ENCODE assay signal across 8 cellular contexts in genomic region chr17:82053130-82053529, GRCh38. TPM values are rescaled to one million over a fixed set of nuclear protein-coding genes. Genes with fewer than 3 reads are reported as not detected.
DNase-seq lines count a peak whose midpoint lies in the region; ATAC-seq and TF ChIP-seq lines count a peak whose summit lies in the region.

No MANE protein-coding gene starts in this region.

- intact Hi-C loops in activated T-helper 2 cell treated with anti-CD3 and anti-CD28 coated beads, Interferon-gamma antibody, Interleukin-2, Interleukin-4, amounts not matched to agents 10 μg/mL and 5 μg/mL and 100 μg/mL, durations not matched to agents 14 hours and 24 hours and 36 hours (cut with micrococcal nuclease), result no loop called here

- H3K9me3 ChIP-seq in iPS-20b (ENCODE audit: insufficient read depth, low read depth, low read length), result no peaks in the 10 kb centered on the region
- H3K9me3 ChIP-seq in thoracic aorta, result no peaks in the 10 kb centered on the region

- H3K4me3 ChIP-seq in iPS-20b (ENCODE audit: low read length) (peak overlapping the region; percentile 84; the same call in 1 of the 2 replicates), thoracic aorta (peak overlapping the region; percentile 82)

- H3K27me3 ChIP-seq in iPS-20b (ENCODE audit: insufficient read depth, low read length), result no peaks in the 10 kb centered on the region
- no peaks in the 10 kb centered on the region for H3K27me3 ChIP-seq in thoracic aorta (replicated peaks; ENCODE audit: insufficient read depth)

- H3K4me3 Mint-ChIP-seq in activated naive CD4-positive, alpha-beta T cell treated with anti-CD3 and anti-CD28 coated beads, Interleukin-2, amount 50 U/mL, for 24 hours, result peak overlapping the region; percentile 81
- peak overlapping the region; percentile 76 for H3K4me3 Mint-ChIP-seq in activated T-helper 2 cell treated with anti-CD3 and anti-CD28 coated beads, Interferon-gamma antibody, Interleukin-2, Interleukin-4, amounts not matched to agents 10 μg/mL and 5 μg/mL and 100 μg/mL, durations not matched to agents 14 hours and 24 hours and 36 hours (ENCODE audit: low read depth)

- no peaks in the 10 kb centered on the region for H3K36me3 Mint-ChIP-seq in activated naive CD4-positive, alpha-beta T cell treated with anti-CD3 and anti-CD28 coated beads, Interleukin-2, amount 50 U/mL, for 24 hours
- H3K36me3 Mint-ChIP-seq in activated T-helper 2 cell treated with anti-CD3 and anti-CD28 coated beads, Interferon-gamma antibody, Interleukin-2, Interleukin-4, amounts not matched to agents 10 μg/mL and 5 μg/mL and 100 μg/mL, durations not matched to agents 14 hours and 24 hours and 36 hours (ENCODE audit: low read depth), result peaks cover 15% of the 10 kb centered on the region

- H3K27ac ChIP-seq in iPS-20b (ENCODE audit: low read length) (no peak overlapping the region), thoracic aorta (no peak overlapping the region), caudate nucleus (ENCODE audit: low read depth, low read length) (no peak overlapping the region)

- peaks cover 46% of the 10 kb centered on the region for H3K36me3 ChIP-seq in iPS-20b (ENCODE audit: insufficient read depth, low read depth, low read length)
- peaks cover 48% of the 10 kb centered on the region for H3K36me3 ChIP-seq in thoracic aorta

- H3K4me1 Mint-ChIP-seq in activated naive CD4-positive, alpha-beta T cell treated with anti-CD3 and anti-CD28 coated beads, Interleukin-2, amount 50 U/mL, for 24 hours, result peaks cover 14% of the 10 kb centered on the region
- H3K4me1 Mint-ChIP-seq in activated T-helper 2 cell treated with anti-CD3 and anti-CD28 coated beads, Interferon-gamma antibody, Interleukin-2, Interleukin-4, amounts not matched to agents 10 μg/mL and 5 μg/mL and 100 μg/mL, durations not matched to agents 14 hours and 24 hours and 36 hours (ENCODE audit: low read depth), result peaks cover 3% of the 10 kb centered on the region

- H3K27ac Mint-ChIP-seq in activated naive CD4-positive, alpha-beta T cell treated with anti-CD3 and anti-CD28 coated beads, Interleukin-2, amount 50 U/mL, for 24 hours, result no peak overlapping the region
- no peak overlapping the region for H3K27ac Mint-ChIP-seq in activated T-helper 2 cell treated with anti-CD3 and anti-CD28 coated beads, Interferon-gamma antibody, Interleukin-2, Interleukin-4, amounts not matched to agents 10 μg/mL and 5 μg/mL and 100 μg/mL, durations not matched to agents 14 hours and 24 hours and 36 hours

- H3K9ac ChIP-seq in iPS-20b (ENCODE audit: low read depth, low read length), result no peak overlapping the region

- H3K9me3 Mint-ChIP-seq in activated naive CD4-positive, alpha-beta T cell treated with anti-CD3 and anti-CD28 coated beads, Interleukin-2, amount 50 U/mL, for 24 hours, result no peaks in the 10 kb centered on the region
- H3K9me3 Mint-ChIP-seq in activated T-helper 2 cell treated with anti-CD3 and anti-CD28 coated beads, Interferon-gamma antibody, Interleukin-2, Interleukin-4, amounts not matched to agents 10 μg/mL and 5 μg/mL and 100 μg/mL, durations not matched to agents 14 hours and 24 hours and 36 hours, result no peaks in the 10 kb centered on the region

- TF ChIP-seq CTCF in thoracic aorta (IDR thresholded peaks at IDR 0.05), result no peak

- no peaks in the 10 kb centered on the region for H3K27me3 Mint-ChIP-seq in activated naive CD4-positive, alpha-beta T cell treated with anti-CD3 and anti-CD28 coated beads, Interleukin-2, amount 50 U/mL, for 24 hours
- no peaks in the 10 kb centered on the region for H3K27me3 Mint-ChIP-seq in activated T-helper 2 cell treated with anti-CD3 and anti-CD28 coated beads, Interferon-gamma antibody, Interleukin-2, Interleukin-4, amounts not matched to agents 10 μg/mL and 5 μg/mL and 100 μg/mL, durations not matched to agents 14 hours and 24 hours and 36 hours (ENCODE audit: low read depth)

- ATAC-seq in thoracic aorta (ENCODE audit: insufficient number of reproducible peaks, low FRiP score, low read depth) (no peak), GM18870 (IDR thresholded peaks at IDR 0.05; ENCODE audit: unreplicated experiment) (no peak)

- H3K4me1 ChIP-seq in iPS-20b (ENCODE audit: insufficient read depth, low read length) (no peaks in the 10 kb centered on the region), thoracic aorta (ENCODE audit: control insufficient read depth in 1 of 2, low read depth in 2 of 2) (peaks cover 9 to 38% of the 10 kb centered on the region in 2 donors)

- DNase-seq in activated naive CD4-positive, alpha-beta T cell treated with anti-CD3 and anti-CD28 coated beads, Interleukin-2, amount 50 U/mL, for 16 hours, result no peak
- no peak for DNase-seq in activated T-helper 2 cell treated with anti-CD3 and anti-CD28 coated beads, Interferon-gamma antibody, Interleukin-2, Interleukin-4, amounts not matched to agents 10 μg/mL and 5 μg/mL and 100 μg/mL, durations not matched to agents 14 hours and 24 hours and 36 hours (ENCODE audit: low spot score)
- DNase-seq in thoracic aorta (ENCODE audit: low spot score), result no peak
- no peak for DNase-seq in caudate nucleus (lab: John Stamatoyannopoulos, UW)
- no peak for DNase-seq in hippocampal formation (lab: John Stamatoyannopoulos, UW)

RNA-seq across cellular contexts. Expression of gene GPS1, which starts 1.4 kb away (rescaled TPM):
- total RNA-seq in activated T-helper 2 cell treated with anti-CD3 and anti-CD28 coated beads, Interferon-gamma antibody, Interleukin-2, Interleukin-4, amounts not matched to agents 10 μg/mL and 5 μg/mL and 100 μg/mL, durations not matched to agents 14 hours and 24 hours and 36 hours, result 103 TPM in 2 replicates
- total RNA-seq in thoracic aorta, result 10 to 100 TPM; 43.2 to 91.9 TPM

RNA-seq across cellular contexts. Expression of gene RFNG, which starts 1.5 kb away (rescaled TPM):
- 21.8 and 21.9 TPM in 2 replicates for total RNA-seq in activated T-helper 2 cell treated with anti-CD3 and anti-CD28 coated beads, Interferon-gamma antibody, Interleukin-2, Interleukin-4, amounts not matched to agents 10 μg/mL and 5 μg/mL and 100 μg/mL, durations not matched to agents 14 hours and 24 hours and 36 hours
- total RNA-seq in thoracic aorta, result 10 to 100 TPM; 39.9 to 45.3 TPM

RNA-seq across cellular contexts. Expression of gene DUS1L, which starts 12.5 kb away (rescaled TPM):
- total RNA-seq in activated T-helper 2 cell treated with anti-CD3 and anti-CD28 coated beads, Interferon-gamma antibody, Interleukin-2, Interleukin-4, amounts not matched to agents 10 μg/mL and 5 μg/mL and 100 μg/mL, durations not matched to agents 14 hours and 24 hours and 36 hours, result 154 and 179 TPM in 2 replicates
- total RNA-seq in thoracic aorta, result 10 to 100 TPM; 77.3 to 88.9 TPM

RNA-seq across cellular contexts. Expression of gene DCXR, which starts 15.6 kb away (rescaled TPM):
- total RNA-seq in activated T-helper 2 cell treated with anti-CD3 and anti-CD28 coated beads, Interferon-gamma antibody, Interleukin-2, Interleukin-4, amounts not matched to agents 10 μg/mL and 5 μg/mL and 100 μg/mL, durations not matched to agents 14 hours and 24 hours and 36 hours, result 138 and 145 TPM in 2 replicates
- total RNA-seq in thoracic aorta, result 10 to 100 TPM; 33.9 to 87.1 TPM

RNA-seq across cellular contexts. Expression of gene RAC3, which starts 21.7 kb away (rescaled TPM):
- 15.4 and 18.4 TPM in 2 replicates for total RNA-seq in activated T-helper 2 cell treated with anti-CD3 and anti-CD28 coated beads, Interferon-gamma antibody, Interleukin-2, Interleukin-4, amounts not matched to agents 10 μg/mL and 5 μg/mL and 100 μg/mL, durations not matched to agents 14 hours and 24 hours and 36 hours
- total RNA-seq in thoracic aorta, result 1 to 10 TPM in 1 of 2 donors, not detected in 1; 1.8 TPM
